ENCODE assay signal across 1 cellular context in the genomic region with DNA sequence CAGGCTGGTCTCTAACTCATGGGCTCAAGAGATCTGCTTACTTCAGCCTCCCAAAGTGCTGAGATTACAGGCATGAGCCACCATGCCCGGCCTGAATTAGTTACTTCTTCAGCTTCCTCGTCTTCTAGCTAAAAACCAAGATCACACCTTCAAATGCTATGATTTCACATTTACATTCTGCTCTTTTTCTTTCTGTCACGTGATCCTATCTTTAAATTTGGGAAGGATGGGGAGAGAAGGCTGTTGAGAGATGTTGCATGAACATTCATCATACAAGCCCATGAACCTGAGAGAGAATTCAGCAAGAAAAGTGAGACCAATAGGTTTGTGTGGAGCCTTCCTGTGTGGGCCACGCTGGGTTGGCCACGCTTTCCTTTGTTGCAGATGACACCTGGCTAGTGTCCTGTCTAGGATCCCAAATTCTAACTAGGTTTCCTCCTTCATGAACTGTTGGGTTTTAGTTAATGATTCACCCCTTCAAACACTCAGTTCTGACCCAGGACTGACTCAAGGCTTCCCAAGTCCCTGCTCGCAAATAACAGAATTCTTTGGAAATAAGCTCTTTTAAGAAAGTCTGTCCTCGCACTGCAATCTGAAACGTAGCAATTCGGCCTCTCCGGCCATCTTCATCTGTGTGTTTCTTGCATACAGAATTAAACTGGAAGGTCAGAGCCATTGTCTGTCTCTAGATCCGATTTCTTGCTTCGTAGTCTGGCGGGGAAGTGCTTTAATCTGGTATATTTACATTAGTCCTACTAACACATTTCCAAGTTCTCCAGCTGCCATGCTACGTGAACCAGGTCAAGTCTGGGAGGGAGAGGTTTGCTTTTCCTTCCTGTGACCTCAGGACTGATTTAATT.
A peak's percentile ranks its signal among the peaks of the same experiment; 100 is the strongest.
TF ChIP-seq lines count a peak whose summit lies in the region.

No MANE protein-coding gene starts in this region.

TF ChIP-seq in A549, 52 proteins besides CTCF, POLR2A, EP300 and RAD21:
- no peak for TF ChIP-seq ZC3H11A (IDR thresholded peaks at IDR 0.05)
- 0 out of 5 replicates have a peak, but pooled peaks of 1 of the 2 experiments have one; percentile 28 for TF ChIP-seq JUN (IDR thresholded peaks at IDR 0.05)
- TF ChIP-seq JUNB (IDR thresholded peaks at IDR 0.05): 0 out of 2 replicates have a peak, but pooled peaks have one; percentile 11
- no peak for TF ChIP-seq SMC3 (IDR thresholded peaks at IDR 0.05)
- peak; percentile 39; the same call in 1 of the 2 replicates for TF ChIP-seq MAX (IDR thresholded peaks at IDR 0.05)
- TF ChIP-seq MAFK (IDR thresholded peaks at IDR 0.05; ENCODE audit: partially characterized antibody): no peak
